Comparison of ENCODE assay signal across 19 cellular contexts in the genomic region with DNA sequence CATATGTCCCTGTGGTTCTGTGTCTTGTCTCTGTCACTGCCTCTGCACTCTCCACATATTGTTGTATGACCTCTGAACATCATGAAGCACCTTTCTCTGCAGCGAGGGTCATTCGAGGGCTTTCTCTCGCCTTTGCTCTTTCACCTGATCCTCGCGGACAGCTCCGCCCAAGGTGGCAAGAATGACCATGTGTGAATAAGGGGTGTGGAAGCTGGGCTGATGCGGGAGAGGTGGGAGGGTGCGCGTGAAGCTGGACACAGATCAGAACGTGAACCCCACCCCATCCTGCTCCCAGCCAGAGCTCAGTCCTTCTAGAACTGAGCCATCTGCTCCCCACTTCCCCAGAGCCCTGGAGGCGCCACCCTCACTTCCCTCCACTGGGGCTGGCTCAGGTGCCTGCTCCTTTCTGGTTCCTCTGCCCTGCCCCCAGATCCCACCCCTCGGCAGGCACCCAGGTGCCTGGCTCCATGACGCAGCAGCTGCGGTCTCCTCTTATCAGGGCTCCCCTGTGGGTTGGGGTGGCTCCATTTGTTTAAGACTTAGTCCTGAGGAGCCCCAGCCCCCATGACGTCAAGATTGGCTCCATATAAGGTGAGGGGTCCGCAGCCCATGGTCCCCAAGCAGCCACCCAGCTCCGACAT. TPM values are rescaled to one million over a fixed set of nuclear protein-coding genes. Genes with fewer than 3 reads are reported as not detected.
"Had no signal": no experiment of that assay in that cellular context is flagged by ENCODE, and none has a peak within 500 bp of the region (broad histone marks: within the 10 kb centered on the region; RNA-seq: fewer than 3 reads in every experiment).

A gene with protein sequence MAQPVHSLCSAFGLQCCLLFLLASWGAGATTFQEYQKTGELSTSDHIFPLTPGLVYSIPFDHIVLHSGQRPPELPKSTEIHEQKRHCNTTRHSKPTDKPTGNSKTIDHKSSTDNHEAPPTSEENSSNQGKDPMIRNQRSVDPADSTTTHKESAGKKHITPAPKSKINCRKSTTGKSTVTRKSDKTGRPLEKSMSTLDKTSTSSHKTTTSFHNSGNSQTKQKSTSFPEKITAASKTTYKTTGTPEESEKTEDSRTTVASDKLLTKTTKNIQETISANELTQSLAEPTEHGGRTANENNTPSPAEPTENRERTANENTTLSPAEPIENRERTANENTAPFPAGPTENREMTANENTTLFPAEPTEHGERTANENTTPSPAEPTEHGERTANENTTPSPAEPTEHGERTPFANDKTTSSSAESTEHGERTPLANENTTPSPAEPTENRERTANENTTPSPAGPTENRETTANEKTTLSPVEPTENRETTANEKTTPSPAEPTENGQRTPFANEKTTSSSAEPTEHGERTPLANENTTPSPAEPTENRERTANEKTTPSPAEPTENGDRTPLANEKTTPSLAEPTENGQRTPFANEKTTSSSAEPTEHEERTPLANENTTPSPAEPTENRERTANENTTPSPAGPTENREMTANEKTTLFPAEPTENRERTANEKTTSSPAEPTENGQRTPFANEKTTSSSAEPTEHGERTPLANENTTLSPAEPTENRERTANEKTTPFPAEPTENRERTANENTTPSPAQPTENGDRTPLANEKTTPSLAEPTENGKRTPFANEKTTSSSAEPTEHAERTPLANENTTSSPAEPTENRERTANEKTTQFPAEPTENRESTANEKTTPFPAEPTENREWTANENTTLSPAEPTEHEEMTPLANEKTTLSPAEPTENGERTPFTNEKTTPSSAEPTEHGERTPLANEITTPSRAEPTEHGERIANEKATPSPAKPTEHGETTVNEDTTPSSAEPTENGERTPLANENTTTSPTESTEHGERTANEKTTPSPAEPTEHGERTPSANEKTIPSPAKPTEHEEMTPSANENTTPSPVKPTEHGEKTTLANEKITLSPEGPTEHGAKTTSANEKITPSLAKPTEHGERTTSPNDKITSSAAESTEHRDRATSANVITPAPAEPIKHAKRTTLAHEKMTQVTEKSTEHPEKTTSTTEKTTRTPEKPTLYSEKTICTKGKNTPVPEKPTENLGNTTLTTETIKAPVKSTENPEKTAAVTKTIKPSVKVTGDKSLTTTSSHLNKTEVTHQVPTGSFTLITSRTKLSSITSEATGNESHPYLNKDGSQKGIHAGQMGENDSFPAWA (N-terminal part only) (plus strand): TSS at position 613 of the 641 bp plus-strand sequence. CDS start 27 bp downstream, at position 640.

- H3K4me3 ChIP-seq: adrenal gland, pancreas, thyroid gland had no signal

- H3K9me3 Mint-ChIP-seq: activated CD4-positive, alpha-beta T cell treated with anti-CD3 and anti-CD28 coated beads, Interleukin-2, amount 10 ng/mL, durations not matched to agents 24 days and 14 days; activated T-helper 2 cell treated with anti-CD3 and anti-CD28 coated beads, Interferon-gamma antibody, Interleukin-2, Interleukin-4, amounts not matched to agents 10 μg/mL and 5 μg/mL and 100 μg/mL, durations not matched to agents 14 hours and 24 hours and 36 hours; central memory CD8-positive, alpha-beta T cell; immature natural killer cell; WTC11 had no signal

- H3K36me3 ChIP-seq: adrenal gland, pancreas, thyroid gland had no signal

- H3K4me3 Mint-ChIP-seq: activated CD4-positive, alpha-beta T cell treated with anti-CD3 and anti-CD28 coated beads, Interleukin-2, amount 10 ng/mL, durations not matched to agents 24 days and 14 days; central memory CD8-positive, alpha-beta T cell; immature natural killer cell; T-helper 17 cell; WTC11 had no signal

- H3K27ac Mint-ChIP-seq: activated CD4-positive, alpha-beta T cell treated with anti-CD3 and anti-CD28 coated beads, Interleukin-2, amount 10 ng/mL, durations not matched to agents 24 days and 14 days; activated T-helper 2 cell treated with anti-CD3 and anti-CD28 coated beads, Interferon-gamma antibody, Interleukin-2, Interleukin-4, amounts not matched to agents 10 μg/mL and 5 μg/mL and 100 μg/mL, durations not matched to agents 14 hours and 24 hours and 36 hours; immature natural killer cell; T-helper 17 cell had no signal

- ATAC-seq: left cardiac atrium, T-helper 17 cell, WTC11 had no signal

- H3K27ac ChIP-seq: adrenal gland, pancreas, thyroid gland had no signal

- H3K4me1 ChIP-seq: pancreas had no signal

- H3K27me3 ChIP-seq: pancreas, thyroid gland had no signal

- H3K36me3 Mint-ChIP-seq: immature natural killer cell, WTC11 had no signal

- H3K9me3 ChIP-seq: adrenal gland, pancreas, thyroid gland had no signal

- FAIRE-seq: pancreas had no signal

- H3K4me1 Mint-ChIP-seq: immature natural killer cell had no signal

- DNase-seq: activated CD4-positive, alpha-beta T cell treated with anti-CD3 and anti-CD28 coated beads, Interleukin-2, amount 10 ng/mL, durations not matched to agents 24 days and 14 days; activated CD8-positive, alpha-beta memory T cell treated with anti-CD3 and anti-CD28 coated beads for 24 hours; activated naive CD4-positive, alpha-beta T cell treated with anti-CD3 and anti-CD28 coated beads, Interleukin-2, amount 50 U/mL, for 16 hours; adrenal gland; dermis blood vessel endothelial cell; erythroblast; immature natural killer cell; left cardiac atrium; pancreas; retina; stimulated activated CD4-positive, alpha-beta T cell treated with anti-CD3 and anti-CD28 coated beads, Interleukin-15, amount 100 ng/mL, for 24 hours; stimulated activated CD4-positive, alpha-beta T cell treated with anti-CD3 and anti-CD28 coated beads, Interleukin-4, amount 100 ng/mL, for 24 hours; T-helper 17 cell; thyroid gland had no signal

RNA-seq across cellular contexts. Expression of the gene that starts here (rescaled TPM):
- total RNA-seq: activated CD4-positive, alpha-beta T cell treated with anti-CD3 and anti-CD28 coated beads, Interleukin-2, amount 10 ng/mL, durations not matched to agents 24 days and 14 days; activated T-helper 2 cell treated with anti-CD3 and anti-CD28 coated beads, Interferon-gamma antibody, Interleukin-2, Interleukin-4, amounts not matched to agents 10 μg/mL and 5 μg/mL and 100 μg/mL, durations not matched to agents 14 hours and 24 hours and 36 hours; adrenal gland; dermis blood vessel endothelial cell; fibroblast of villous mesenchyme; left cardiac atrium; T-helper 17 cell; thyroid gland had no signal
- polyA plus RNA-seq: immature natural killer cell, neural cell had no signal
